In genomic region chr14:79580414-79580813, GRCh38 we compare ENCODE assay signal across 25 cellular contexts.
"Had no signal": no experiment of that assay in that cellular context is flagged by ENCODE, and none has a peak within 500 bp of the region (broad histone marks: within the 10 kb centered on the region; RNA-seq: fewer than 3 reads in every experiment).

No MANE protein-coding gene starts in this region.

- H3K36me3 ChIP-seq: MG63 had no signal

- H3K9me3 ChIP-seq: MG63 had no signal

- H3K27me3 ChIP-seq: MG63 had no signal

- ATAC-seq: activated CD4-positive, CD25-positive, alpha-beta regulatory T cell treated with anti-CD3 and anti-CD28 coated beads, Interleukin-2, amount 50 U/mL, for 24 hours; activated CD8-positive, alpha-beta T cell treated with anti-CD3 and anti-CD28 coated beads for 36 hours; activated T-cell treated with anti-CD3 and anti-CD28 coated beads, Interleukin-2, amount 50 U/mL, for 72 hours had no signal

- H3K4me3 ChIP-seq: MG63 had no signal

- H3K4me3 Mint-ChIP-seq: activated CD8-positive, alpha-beta T cell treated with anti-CD3 and anti-CD28 coated beads for 36 hours; activated naive CD4-positive, alpha-beta T cell treated with anti-CD3 and anti-CD28 coated beads, Interleukin-2, amount 10 ng/mL, durations not matched to agents 7 days and 5 days; activated naive CD8-positive, alpha-beta T cell treated with anti-CD3 and anti-CD28 coated beads for 36 hours; activated T-cell treated with anti-CD3 and anti-CD28 coated beads, Interleukin-2, amount 50 U/mL, for 72 hours; brain; T-helper 1 cell treated with Interleukin-12 subunit alpha and Interleukin-12 subunit beta and Interleukin-4 antibody, amounts not matched to agents 30 μg/mL and 1 μg/mL, for 36 hours had no signal

- H3K27ac ChIP-seq: KMS-11 had no signal

- H3K9me3 Mint-ChIP-seq: activated CD8-positive, alpha-beta T cell treated with anti-CD3 and anti-CD28 coated beads for 36 hours; activated naive CD4-positive, alpha-beta T cell treated with anti-CD3 and anti-CD28 coated beads, Interleukin-2, amount 10 ng/mL, durations not matched to agents 7 days and 5 days; activated naive CD8-positive, alpha-beta T cell treated with anti-CD3 and anti-CD28 coated beads for 36 hours; activated T-helper 2 cell treated with anti-CD3 and anti-CD28 coated beads, Interferon-gamma antibody, Interleukin-2, Interleukin-4, amounts not matched to agents 10 μg/mL and 5 μg/mL and 100 μg/mL, durations not matched to agents 14 hours and 24 hours and 36 hours; brain; T-helper 1 cell treated with Interleukin-12 subunit alpha and Interleukin-12 subunit beta and Interleukin-4 antibody, amounts not matched to agents 30 μg/mL and 1 μg/mL, for 36 hours had no signal

- H3K36me3 Mint-ChIP-seq: activated naive CD4-positive, alpha-beta T cell treated with anti-CD3 and anti-CD28 coated beads, Interleukin-2, amount 10 ng/mL, durations not matched to agents 7 days and 5 days; activated naive CD8-positive, alpha-beta T cell treated with anti-CD3 and anti-CD28 coated beads for 36 hours; brain had no signal

- H3K27me3 Mint-ChIP-seq: activated CD8-positive, alpha-beta T cell treated with anti-CD3 and anti-CD28 coated beads for 36 hours; activated naive CD4-positive, alpha-beta T cell treated with anti-CD3 and anti-CD28 coated beads, Interleukin-2, amount 10 ng/mL, durations not matched to agents 7 days and 5 days; activated naive CD8-positive, alpha-beta T cell treated with anti-CD3 and anti-CD28 coated beads for 36 hours had no signal

- H3K4me1 Mint-ChIP-seq: activated naive CD4-positive, alpha-beta T cell treated with anti-CD3 and anti-CD28 coated beads, Interleukin-2, amount 10 ng/mL, durations not matched to agents 7 days and 5 days; activated naive CD8-positive, alpha-beta T cell treated with anti-CD3 and anti-CD28 coated beads for 36 hours had no signal

- H3K27ac Mint-ChIP-seq: activated CD8-positive, alpha-beta T cell treated with anti-CD3 and anti-CD28 coated beads for 36 hours; activated naive CD4-positive, alpha-beta T cell treated with anti-CD3 and anti-CD28 coated beads, Interleukin-2, amount 10 ng/mL, durations not matched to agents 7 days and 5 days; activated naive CD8-positive, alpha-beta T cell treated with anti-CD3 and anti-CD28 coated beads for 36 hours; activated T-cell treated with anti-CD3 and anti-CD28 coated beads, Interleukin-2, amount 50 U/mL, for 72 hours; activated T-helper 2 cell treated with anti-CD3 and anti-CD28 coated beads, Interferon-gamma antibody, Interleukin-2, Interleukin-4, amounts not matched to agents 10 μg/mL and 5 μg/mL and 100 μg/mL, durations not matched to agents 14 hours and 24 hours and 36 hours; T-helper 1 cell treated with Interleukin-12 subunit alpha and Interleukin-12 subunit beta and Interleukin-4 antibody, amounts not matched to agents 30 μg/mL and 1 μg/mL, for 36 hours had no signal

- DNase-seq: activated CD4-positive, alpha-beta T cell treated with anti-CD3 and anti-CD28 coated beads for 4 hours; activated CD8-positive, alpha-beta memory T cell treated with anti-CD3 and anti-CD28 coated beads, Interleukin-2, amount 50 U/mL, for 4 hours; activated CD8-positive, alpha-beta T cell treated with anti-CD3 and anti-CD28 coated beads for 36 hours; activated gamma-delta T cell treated with Interleukin-2 at 50 U/mL for 16 hours; activated naive CD4-positive, alpha-beta T cell treated with anti-CD3 and anti-CD28 coated beads, Interleukin-2, amount 10 ng/mL, durations not matched to agents 7 days and 5 days; activated naive CD8-positive, alpha-beta T cell treated with anti-CD3 and anti-CD28 coated beads for 36 hours; activated T-cell treated with anti-CD3 and anti-CD28 coated beads, Interleukin-2, amount 50 U/mL, for 72 hours; anterior cingulate cortex; MG63; MV-4-11; NCI-H1092 treated with DMSO at 0.1 percent for 48 hours; NCI-H1417 treated with DMSO at 0.1 percent for 48 hours; NCI-H1694 treated with DMSO at 0.1 percent for 48 hours; NCI-H2029 treated with DMSO at 0.1 percent for 48 hours; NCI-H345; NCI-H510A; NCI-H526 treated with DMSO at 0.1 percent for 48 hours; NCI-H82; OCI-M1; SHP77 treated with DMSO at 0.1 percent for 48 hours had no signal

- H3K9ac ChIP-seq: KMS-11 had no signal

- H3K4me2 ChIP-seq: KMS-11 had no signal
